ENCODE assay signal across 1 cellular context in the genomic region with DNA sequence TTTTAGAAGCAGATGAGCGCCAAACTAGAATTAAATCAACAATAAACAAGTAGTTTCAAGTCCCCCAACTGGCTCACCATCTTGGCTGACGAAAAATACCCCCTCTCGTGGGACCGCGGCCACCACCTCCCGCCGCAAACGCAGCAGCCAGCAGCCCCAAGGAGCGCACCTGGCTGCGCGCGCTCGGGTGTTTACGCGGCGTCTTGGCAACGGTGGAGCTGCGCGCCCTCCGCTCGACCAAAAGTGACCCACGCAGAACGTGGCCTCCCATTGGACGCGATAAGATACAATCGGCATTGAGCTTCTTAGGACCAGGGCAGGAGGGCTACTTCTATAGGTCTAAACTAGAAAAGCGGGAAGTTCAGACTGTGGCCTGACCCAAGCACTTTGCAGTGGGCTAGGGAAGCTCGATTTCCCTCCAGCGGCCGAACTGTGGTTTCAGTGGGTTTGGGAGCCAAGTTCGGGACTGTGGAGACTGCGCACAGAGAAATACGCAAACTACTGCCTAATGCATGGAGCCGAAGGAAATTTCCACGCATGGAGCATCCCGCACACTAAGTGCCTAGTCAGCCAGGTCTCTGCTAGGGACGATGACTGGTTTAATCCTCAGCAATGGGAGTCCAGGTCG.
TF ChIP-seq lines count a peak whose summit lies in the region.

A gene with protein sequence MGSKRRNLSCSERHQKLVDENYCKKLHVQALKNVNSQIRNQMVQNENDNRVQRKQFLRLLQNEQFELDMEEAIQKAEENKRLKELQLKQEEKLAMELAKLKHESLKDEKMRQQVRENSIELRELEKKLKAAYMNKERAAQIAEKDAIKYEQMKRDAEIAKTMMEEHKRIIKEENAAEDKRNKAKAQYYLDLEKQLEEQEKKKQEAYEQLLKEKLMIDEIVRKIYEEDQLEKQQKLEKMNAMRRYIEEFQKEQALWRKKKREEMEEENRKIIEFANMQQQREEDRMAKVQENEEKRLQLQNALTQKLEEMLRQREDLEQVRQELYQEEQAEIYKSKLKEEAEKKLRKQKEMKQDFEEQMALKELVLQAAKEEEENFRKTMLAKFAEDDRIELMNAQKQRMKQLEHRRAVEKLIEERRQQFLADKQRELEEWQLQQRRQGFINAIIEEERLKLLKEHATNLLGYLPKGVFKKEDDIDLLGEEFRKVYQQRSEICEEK (minus strand): TSS at position 245 of the 628 bp plus-strand sequence. CDS start 165 bp downstream, at position 80.

TF ChIP-seq in HEK293, 187 proteins besides CTCF, POLR2A, EP300 and RAD21 (continued from another document and continues in another):
- TF ChIP-seq, protein P1, sequence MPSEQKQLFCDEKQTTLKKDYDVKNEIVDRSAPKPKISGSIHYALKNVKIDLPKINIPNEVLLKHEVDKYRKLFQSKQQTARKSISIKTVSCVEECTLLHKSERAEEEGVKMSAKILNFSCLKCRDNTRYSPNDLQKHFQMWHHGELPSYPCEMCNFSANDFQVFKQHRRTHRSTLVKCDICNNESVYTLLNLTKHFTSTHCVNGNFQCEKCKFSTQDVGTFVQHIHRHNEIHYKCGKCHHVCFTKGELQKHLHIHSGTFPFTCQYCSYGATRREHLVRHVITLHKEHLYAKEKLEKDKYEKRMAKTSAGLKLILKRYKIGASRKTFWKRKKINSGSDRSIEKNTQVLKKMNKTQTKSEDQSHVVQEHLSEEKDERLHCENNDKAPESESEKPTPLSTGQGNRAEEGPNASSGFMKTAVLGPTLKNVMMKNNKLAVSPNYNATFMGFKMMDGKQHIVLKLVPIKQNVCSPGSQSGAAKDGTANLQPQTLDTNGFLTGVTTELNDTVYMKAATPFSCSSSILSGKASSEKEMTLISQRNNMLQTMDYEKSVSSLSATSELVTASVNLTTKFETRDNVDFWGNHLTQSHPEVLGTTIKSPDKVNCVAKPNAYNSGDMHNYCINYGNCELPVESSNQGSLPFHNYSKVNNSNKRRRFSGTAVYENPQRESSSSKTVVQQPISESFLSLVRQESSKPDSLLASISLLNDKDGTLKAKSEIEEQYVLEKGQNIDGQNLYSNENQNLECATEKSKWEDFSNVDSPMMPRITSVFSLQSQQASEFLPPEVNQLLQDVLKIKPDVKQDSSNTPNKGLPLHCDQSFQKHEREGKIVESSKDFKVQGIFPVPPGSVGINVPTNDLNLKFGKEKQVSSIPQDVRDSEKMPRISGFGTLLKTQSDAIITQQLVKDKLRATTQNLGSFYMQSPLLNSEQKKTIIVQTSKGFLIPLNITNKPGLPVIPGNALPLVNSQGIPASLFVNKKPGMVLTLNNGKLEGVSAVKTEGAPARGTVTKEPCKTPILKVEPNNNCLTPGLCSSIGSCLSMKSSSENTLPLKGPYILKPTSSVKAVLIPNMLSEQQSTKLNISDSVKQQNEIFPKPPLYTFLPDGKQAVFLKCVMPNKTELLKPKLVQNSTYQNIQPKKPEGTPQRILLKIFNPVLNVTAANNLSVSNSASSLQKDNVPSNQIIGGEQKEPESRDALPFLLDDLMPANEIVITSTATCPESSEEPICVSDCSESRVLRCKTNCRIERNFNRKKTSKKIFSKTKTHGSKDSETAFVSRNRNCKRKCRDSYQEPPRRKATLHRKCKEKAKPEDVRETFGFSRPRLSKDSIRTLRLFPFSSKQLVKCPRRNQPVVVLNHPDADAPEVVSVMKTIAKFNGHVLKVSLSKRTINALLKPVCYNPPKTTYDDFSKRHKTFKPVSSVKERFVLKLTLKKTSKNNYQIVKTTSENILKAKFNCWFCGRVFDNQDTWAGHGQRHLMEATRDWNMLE (tag by site-specific recombination; conservative IDR thresholded peaks at IDR 0.05; ENCODE audit: low read depth), result peak; percentile 61
- TF ChIP-seq ZNF266 (tag by site-specific recombination; IDR thresholded peaks at IDR 0.05; ENCODE audit: low read depth) (no peak), ZNF155 (tag by site-specific recombination; IDR thresholded peaks at IDR 0.05) (no peak), ZNF221 (tag by site-specific recombination; IDR thresholded peaks at IDR 0.05; ENCODE audit: borderline replicate concordance) (no peak), KLF9 (tag by site-specific recombination; IDR thresholded peaks at IDR 0.05; ENCODE audit: low read depth) (no peak), ZNF692 (tag by site-specific recombination; IDR thresholded peaks at IDR 0.05) (peak; percentile 56; the same call in 1 of the 2 replicates), GLIS2 (tag by site-specific recombination; IDR thresholded peaks at IDR 0.05) (peak; percentile 65), ZNF629 (tag by site-specific recombination; IDR thresholded peaks at IDR 0.05) (no peak), ZNF335 (tag by site-specific recombination; conservative IDR thresholded peaks at IDR 0.05) (peak; percentile 38), ZNF146 (tag by site-specific recombination; IDR thresholded peaks at IDR 0.05) (no peak), KLF7 (tag by site-specific recombination; IDR thresholded peaks at IDR 0.05; ENCODE audit: borderline replicate concordance) (no peak), ZBTB48 (tag by site-specific recombination; IDR thresholded peaks at IDR 0.05) (peak; percentile 45; the same call in 1 of the 2 replicates), SP2 (tag by site-specific recombination; IDR thresholded peaks at IDR 0.05) (no peak), KLF17 (tag by site-specific recombination; IDR thresholded peaks at IDR 0.05) (no peak), SP7 (tag by site-specific recombination; IDR thresholded peaks at IDR 0.05) (peak; percentile 26; the same call in 1 of the 2 replicates), ZBTB20 (tag by site-specific recombination; IDR thresholded peaks at IDR 0.05) (no peak), ZNF561 (tag by site-specific recombination; IDR thresholded peaks at IDR 0.05; ENCODE audit: borderline replicate concordance) (0 out of 2 replicates have a peak, but pooled peaks have one; percentile 55), ZNF341 (tag by site-specific recombination; IDR thresholded peaks at IDR 0.05; ENCODE audit: low read depth) (peak; percentile 98), ZSCAN16 (tag by site-specific recombination; IDR thresholded peaks at IDR 0.05) (no peak), ZNF785 (tag by site-specific recombination; IDR thresholded peaks at IDR 0.05) (no peak), ZNF274 (IDR thresholded peaks at IDR 0.05; ENCODE audit: low read length) (no peak), ZNF274 (tag by site-specific recombination; IDR thresholded peaks at IDR 0.05; ENCODE audit: borderline replicate concordance) (no peak), SCRT1 (tag by site-specific recombination; IDR thresholded peaks at IDR 0.05; ENCODE audit: borderline replicate concordance) (no peak), ZNF24 (tag by site-specific recombination; IDR thresholded peaks at IDR 0.05) (0 out of 2 replicates have a peak, but pooled peaks have one; percentile 37), ZSCAN4 (tag by site-specific recombination; IDR thresholded peaks at IDR 0.05) (no peak), PRDM10 (tag by site-specific recombination; IDR thresholded peaks at IDR 0.05) (peak; percentile 97), ZFP3 (tag by site-specific recombination; IDR thresholded peaks at IDR 0.05; ENCODE audit: low read depth) (no peak), GLIS1 (tag by site-specific recombination; IDR thresholded peaks at IDR 0.05) (peak; percentile 53), ZNF138 (tag by site-specific recombination; IDR thresholded peaks at IDR 0.05; ENCODE audit: borderline replicate concordance) (no peak)
- TF ChIP-seq, protein P2, sequence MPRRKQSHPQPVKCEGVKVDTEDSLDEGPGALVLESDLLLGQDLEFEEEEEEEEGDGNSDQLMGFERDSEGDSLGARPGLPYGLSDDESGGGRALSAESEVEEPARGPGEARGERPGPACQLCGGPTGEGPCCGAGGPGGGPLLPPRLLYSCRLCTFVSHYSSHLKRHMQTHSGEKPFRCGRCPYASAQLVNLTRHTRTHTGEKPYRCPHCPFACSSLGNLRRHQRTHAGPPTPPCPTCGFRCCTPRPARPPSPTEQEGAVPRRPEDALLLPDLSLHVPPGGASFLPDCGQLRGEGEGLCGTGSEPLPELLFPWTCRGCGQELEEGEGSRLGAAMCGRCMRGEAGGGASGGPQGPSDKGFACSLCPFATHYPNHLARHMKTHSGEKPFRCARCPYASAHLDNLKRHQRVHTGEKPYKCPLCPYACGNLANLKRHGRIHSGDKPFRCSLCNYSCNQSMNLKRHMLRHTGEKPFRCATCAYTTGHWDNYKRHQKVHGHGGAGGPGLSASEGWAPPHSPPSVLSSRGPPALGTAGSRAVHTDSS (tag by site-specific recombination; IDR thresholded peaks at IDR 0.05), result no peak
- TF ChIP-seq, protein P3, sequence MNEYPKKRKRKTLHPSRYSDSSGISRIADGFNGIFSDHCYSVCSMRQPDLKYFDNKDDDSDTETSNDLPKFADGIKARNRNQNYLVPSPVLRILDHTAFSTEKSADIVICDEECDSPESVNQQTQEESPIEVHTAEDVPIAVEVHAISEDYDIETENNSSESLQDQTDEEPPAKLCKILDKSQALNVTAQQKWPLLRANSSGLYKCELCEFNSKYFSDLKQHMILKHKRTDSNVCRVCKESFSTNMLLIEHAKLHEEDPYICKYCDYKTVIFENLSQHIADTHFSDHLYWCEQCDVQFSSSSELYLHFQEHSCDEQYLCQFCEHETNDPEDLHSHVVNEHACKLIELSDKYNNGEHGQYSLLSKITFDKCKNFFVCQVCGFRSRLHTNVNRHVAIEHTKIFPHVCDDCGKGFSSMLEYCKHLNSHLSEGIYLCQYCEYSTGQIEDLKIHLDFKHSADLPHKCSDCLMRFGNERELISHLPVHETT (tag by site-specific recombination; IDR thresholded peaks at IDR 0.05), result no peak
- TF ChIP-seq, protein P4, sequence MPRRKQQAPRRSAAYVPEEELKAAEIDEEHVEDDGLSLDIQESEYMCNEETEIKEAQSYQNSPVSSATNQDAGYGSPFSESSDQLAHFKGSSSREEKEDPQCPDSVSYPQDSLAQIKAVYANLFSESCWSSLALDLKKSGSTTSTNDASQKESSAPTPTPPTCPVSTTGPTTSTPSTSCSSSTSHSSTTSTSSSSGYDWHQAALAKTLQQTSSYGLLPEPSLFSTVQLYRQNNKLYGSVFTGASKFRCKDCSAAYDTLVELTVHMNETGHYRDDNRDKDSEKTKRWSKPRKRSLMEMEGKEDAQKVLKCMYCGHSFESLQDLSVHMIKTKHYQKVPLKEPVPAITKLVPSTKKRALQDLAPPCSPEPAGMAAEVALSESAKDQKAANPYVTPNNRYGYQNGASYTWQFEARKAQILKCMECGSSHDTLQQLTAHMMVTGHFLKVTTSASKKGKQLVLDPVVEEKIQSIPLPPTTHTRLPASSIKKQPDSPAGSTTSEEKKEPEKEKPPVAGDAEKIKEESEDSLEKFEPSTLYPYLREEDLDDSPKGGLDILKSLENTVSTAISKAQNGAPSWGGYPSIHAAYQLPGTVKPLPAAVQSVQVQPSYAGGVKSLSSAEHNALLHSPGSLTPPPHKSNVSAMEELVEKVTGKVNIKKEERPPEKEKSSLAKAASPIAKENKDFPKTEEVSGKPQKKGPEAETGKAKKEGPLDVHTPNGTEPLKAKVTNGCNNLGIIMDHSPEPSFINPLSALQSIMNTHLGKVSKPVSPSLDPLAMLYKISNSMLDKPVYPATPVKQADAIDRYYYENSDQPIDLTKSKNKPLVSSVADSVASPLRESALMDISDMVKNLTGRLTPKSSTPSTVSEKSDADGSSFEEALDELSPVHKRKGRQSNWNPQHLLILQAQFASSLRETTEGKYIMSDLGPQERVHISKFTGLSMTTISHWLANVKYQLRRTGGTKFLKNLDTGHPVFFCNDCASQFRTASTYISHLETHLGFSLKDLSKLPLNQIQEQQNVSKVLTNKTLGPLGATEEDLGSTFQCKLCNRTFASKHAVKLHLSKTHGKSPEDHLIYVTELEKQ (tag by site-specific recombination; IDR thresholded peaks at IDR 0.05; ENCODE audit: borderline replicate concordance), result no peak
